ENCODE assay signal across 8 cellular contexts in genomic region chr2:154375625-154376020, GRCh38.
DNase-seq lines count a peak whose midpoint lies in the region; ATAC-seq, FAIRE-seq and TF ChIP-seq lines count a peak whose summit lies in the region.

No MANE protein-coding gene starts in this region.

- POLR2A ChIA-PET in A549 (lab: Yijun Ruan, JAX): interaction anchor here (0.6 to 1.1 kb wide), 2 partner anchors 504 to 966 kb away, joined by 5 to 7 read pairs; partner anchors contain the start of gene GALNT13
- POLR2A ChIA-PET in HCT116 (lab: Charles Lee): no interaction called here

- DNase-seq in A549 (ENCODE audit: low read depth in 1 of 2, low spot score in 1 of 2): peak; percentile 9 to 69
- peak; percentile 56 for DNase-seq in HCT116 (ENCODE audit: low read depth, low spot score)
- peak; percentile 90 for DNase-seq in NCI-H748 (lab: John Stamatoyannopoulos, UW; ENCODE audit: unreplicated experiment)
- no peak for DNase-seq in coronary artery (ENCODE audit: low spot score)
- DNase-seq in natural killer cell: no peak
- no peak for DNase-seq in activated CD4-positive, alpha-beta T cell treated with anti-CD3 and anti-CD28 coated beads, Interleukin-2, amount 10 ng/mL, durations not matched to agents 24 days and 14 days
- no peak for DNase-seq in UCSD-AML1 (lab: John Stamatoyannopoulos, UW; ENCODE audit: unreplicated experiment)

- H3K9ac ChIP-seq in HCT116 (ENCODE audit: low read length): no peak overlapping the region

- peak overlapping the region in 2 of 3 experiments; percentile 53 for H3K4me3 Mint-ChIP-seq in nephron
- H3K4me3 Mint-ChIP-seq in natural killer cell: no peak overlapping the region
- no peak overlapping the region for H3K4me3 Mint-ChIP-seq in activated CD4-positive, alpha-beta T cell treated with anti-CD3 and anti-CD28 coated beads, Interleukin-2, amount 10 ng/mL, durations not matched to agents 24 days and 14 days

- no peaks in the 10 kb centered on the region for H3K4me1 ChIP-seq in A549
- no peaks in the 10 kb centered on the region for H3K4me1 ChIP-seq in HCT116 (ENCODE audit: control insufficient read depth in 1 of 2, insufficient read depth in 2 of 2, low read length in 2 of 2)

- 3% methylated on average over 7 of the region's 8 CpGs for WGBS in A549 (ENCODE audit: missing lambda C conversion rate)

- 0 out of 6 replicates have a peak overlapping the region, but pooled peaks of 1 of the 2 experiments have one; percentile 49 for H3K27ac ChIP-seq in A549
- H3K27ac ChIP-seq in HCT116 (ENCODE audit: low read depth, low read length): no peak overlapping the region
- no peak overlapping the region for H3K27ac ChIP-seq in coronary artery

- TF ChIP-seq CTCF in A549 (IDR thresholded peaks at IDR 0.05): peak; percentile 79
- peak; percentile 25 to 58 (median 48); a peak in 4 of 6 replicates for TF ChIP-seq CTCF in HCT116 (IDR thresholded peaks at IDR 0.05 in 2 of 3, conservative IDR thresholded peaks at IDR 0.05 in 1 of 3; ENCODE audit: borderline replicate concordance in 1 of 3, insufficient read depth in 1 of 3, low read depth in 2 of 3, low read length in 2 of 3)
- TF ChIP-seq CTCF in coronary artery (IDR thresholded peaks at IDR 0.05): no peak
- peak; percentile 54 to 65 (median 56) for TF ChIP-seq CTCF in nephron (IDR thresholded peaks at IDR 0.05; ENCODE audit: unreplicated experiment in 3 of 3)
- no peak for TF ChIP-seq CTCF in natural killer cell (IDR thresholded peaks at IDR 0.05)

- RAD21 ChIA-PET in HCT116 (lab: Charles Lee; ENCODE audit: low non-redundant PET in 1 of 2, low total read pairs in 2 of 2, uncharacterized antibody in 2 of 2, unreplicated experiment in 2 of 2): no interaction called here

- H3K27me3 Mint-ChIP-seq in nephron (ENCODE audit: low read depth) (peaks cover 7% of the 10 kb centered on the region), natural killer cell (ENCODE audit: low read depth in 2 of 2) (no peaks in the 10 kb centered on the region)
- no peaks in the 10 kb centered on the region for H3K27me3 Mint-ChIP-seq in activated CD4-positive, alpha-beta T cell treated with anti-CD3 and anti-CD28 coated beads, Interleukin-2, amount 10 ng/mL, durations not matched to agents 24 days and 14 days

- no peaks in the 10 kb centered on the region for H3K36me3 Mint-ChIP-seq in nephron (ENCODE audit: low read depth)
- H3K36me3 Mint-ChIP-seq in natural killer cell: peaks cover 6% of the 10 kb centered on the region
- H3K36me3 Mint-ChIP-seq in activated CD4-positive, alpha-beta T cell treated with anti-CD3 and anti-CD28 coated beads, Interleukin-2, amount 10 ng/mL, durations not matched to agents 24 days and 14 days (ENCODE audit: low read depth): no peaks in the 10 kb centered on the region

- H2AFZ ChIP-seq in HCT116 (ENCODE audit: low read depth, low read length, poor library complexity, severe bottlenecking): peak overlapping the region; percentile 24

- peak; percentile 80 to 91 for ATAC-seq in A549
- ATAC-seq in HCT116: peak; percentile 80
- ATAC-seq in natural killer cell: no peak

- no peaks in the 10 kb centered on the region for H4K20me1 ChIP-seq in HCT116 (ENCODE audit: insufficient read depth)

- BruUV-seq in HCT116 (replicated peaks; lab: Mats Ljungman, UMichigan): no TSS peak

- no peaks in the 10 kb centered on the region for H3K27me3 ChIP-seq in HCT116 (ENCODE audit: insufficient read depth, low read length)

- H3K79me2 ChIP-seq in HCT116 (ENCODE audit: insufficient read depth, low read length): no peaks in the 10 kb centered on the region

- H3K27ac Mint-ChIP-seq in nephron (no peak overlapping the region), natural killer cell (no peak overlapping the region)
- no peak overlapping the region for H3K27ac Mint-ChIP-seq in activated CD4-positive, alpha-beta T cell treated with anti-CD3 and anti-CD28 coated beads, Interleukin-2, amount 10 ng/mL, durations not matched to agents 24 days and 14 days

- H3K4me1 Mint-ChIP-seq in nephron: no peaks in the 10 kb centered on the region
- H3K4me1 Mint-ChIP-seq in natural killer cell: no peaks in the 10 kb centered on the region
- no peaks in the 10 kb centered on the region for H3K4me1 Mint-ChIP-seq in activated CD4-positive, alpha-beta T cell treated with anti-CD3 and anti-CD28 coated beads, Interleukin-2, amount 10 ng/mL, durations not matched to agents 24 days and 14 days

- H3K9me3 Mint-ChIP-seq in nephron (no peaks in the 10 kb centered on the region), natural killer cell (peaks cover 4 to 8% of the 10 kb centered on the region in 2 donors)
- no peaks in the 10 kb centered on the region for H3K9me3 Mint-ChIP-seq in activated CD4-positive, alpha-beta T cell treated with anti-CD3 and anti-CD28 coated beads, Interleukin-2, amount 10 ng/mL, durations not matched to agents 24 days and 14 days

- TF ChIP-seq RAD21 in A549 (conservative IDR thresholded peaks at IDR 0.05 in 1 of 2, IDR thresholded peaks at IDR 0.05 in 1 of 2) (peak; percentile 77 to 91), HCT116 (IDR thresholded peaks at IDR 0.05; ENCODE audit: low read depth) (peak; percentile 74)

- intact Hi-C loops in HCT116 (cut with micrococcal nuclease): loop anchor here (1.0 to 10.0 kb wide), 7 partner anchors 503 to 1621 kb away; partner anchors contain the start of genes GALNT13 and RPRM
- intact Hi-C loops in natural killer cell (cut with micrococcal nuclease): no loop called here
- intact Hi-C loops in activated CD4-positive, alpha-beta T cell treated with anti-CD3 and anti-CD28 coated beads, Interleukin-2, amount 10 ng/mL, durations not matched to agents 24 days and 14 days (cut with micrococcal nuclease): no loop called here

- TF ChIP-seq POLR2A in A549 (IDR thresholded peaks at IDR 0.05; ENCODE audit: low read length): no peak
- TF ChIP-seq POLR2A in HCT116 (IDR thresholded peaks at IDR 0.05; ENCODE audit: borderline replicate concordance, extremely low read depth, insufficient read depth, insufficient read length): no peak

- CTCF ChIA-PET in A549 (lab: Yijun Ruan, JAX): interaction anchor here (0.6 to 3.7 kb wide), 24 partner anchors 9 to 1499 kb away, joined by 3 to 36 read pairs (median 4); partner anchors contain the start of gene GALNT13
- CTCF ChIA-PET in HCT116 (lab: Charles Lee): interaction anchor here (1.2 to 2.3 kb wide), 8 partner anchors 180 to 1515 kb away, joined by 3 to 11 read pairs (median 5); no protein-coding TSS in a partner anchor

- no peak for FAIRE-seq in A549 (lab: Jason Lieb, UNC)

- no peaks in the 10 kb centered on the region for H3K36me3 ChIP-seq in HCT116 (ENCODE audit: control insufficient read depth in 1 of 2, insufficient read depth in 2 of 2, low read length in 2 of 2)

- no peaks in the 10 kb centered on the region for H3K9me2 ChIP-seq in HCT116 (ENCODE audit: insufficient read depth)

- H3K4me3 ChIP-seq in A549 (peak overlapping the region; percentile 26; the same call in 1 of the 3 replicates), HCT116 (replicated peaks in 1 of 2; ENCODE audit: low read depth in 1 of 2, low read length in 2 of 2) (no peak overlapping the region), coronary artery (peak overlapping the region; percentile 17)

- peak overlapping the region; percentile 67 for H3K4me2 ChIP-seq in A549
- no peak overlapping the region for H3K4me2 ChIP-seq in HCT116 (ENCODE audit: low read length)

- no peaks in the 10 kb centered on the region for H3K9me3 ChIP-seq in A549
- no peaks in the 10 kb centered on the region for H3K9me3 ChIP-seq in HCT116 (ENCODE audit: control insufficient read depth in 1 of 2, insufficient read depth in 1 of 2, low read depth in 1 of 2, low read length in 2 of 2)

- no peak for TF ChIP-seq EP300 in A549 (IDR thresholded peaks at IDR 0.05)

TF ChIP-seq in A549, 52 proteins besides CTCF, POLR2A, EP300 and RAD21:
- no peak for TF ChIP-seq ZC3H11A (IDR thresholded peaks at IDR 0.05)
- peak; percentile 87 for TF ChIP-seq SMC3 (IDR thresholded peaks at IDR 0.05)

TF ChIP-seq in HCT116, 20 proteins besides CTCF, POLR2A, EP300 and RAD21 (continues in another document):
- TF ChIP-seq ZNF274 (IDR thresholded peaks at IDR 0.05; ENCODE audit: low read depth, low read length) (no peak), ATF3 (IDR thresholded peaks at IDR 0.05) (no peak), ZFX (IDR thresholded peaks at IDR 0.05) (no peak), EZH2 (IDR thresholded peaks at IDR 0.05) (no peak), FOSL1 (IDR thresholded peaks at IDR 0.05; ENCODE audit: low read depth) (no peak), CEBPB (IDR thresholded peaks at IDR 0.05; ENCODE audit: low read depth) (no peak), REST (IDR thresholded peaks at IDR 0.05; ENCODE audit: low read depth) (no peak), TCF7L2 (IDR thresholded peaks at IDR 0.05; ENCODE audit: borderline replicate concordance, extremely low read depth, insufficient read depth, insufficient read length) (no peak), JUND (IDR thresholded peaks at IDR 0.05) (no peak)

Comparison
In these comparisons a context has a peak if more than half of its experiments do, and no peak if none do; other contexts are left out.
1. ATAC-seq: peak in A549 (2 of 2) and HCT116 (single experiment); none in natural killer cell (0 of 3).
2. DNase-seq: peak in A549 (2 of 2), HCT116 (single experiment) and NCI-H748 (single experiment); none in coronary artery (single experiment), natural killer cell (single experiment), activated CD4-positive, alpha-beta T cell treated with anti-CD3 and anti-CD28 coated beads, Interleukin-2, amount 10 ng/mL, durations not matched to agents 24 days and 14 days (single experiment) and UCSD-AML1 (single experiment).
3. H3K4me3 ChIP-seq: peak in A549 (single experiment) and coronary artery (single experiment); none in HCT116 (0 of 2).
4. CTCF ChIP-seq: peak in A549 (single experiment), HCT116 (3 of 3) and nephron (3 of 3); none in coronary artery (single experiment) and natural killer cell (single experiment).
5. H3K4me3 Mint-ChIP-seq: peak in nephron (2 of 3); none in natural killer cell (single experiment) and activated CD4-positive, alpha-beta T cell treated with anti-CD3 and anti-CD28 coated beads, Interleukin-2, amount 10 ng/mL, durations not matched to agents 24 days and 14 days (single experiment).
6. Of the 6 proteins assayed by ChIP-seq in both A549 and HCT116: peak only in A549: none; only in HCT116: none; in both: CTCF and RAD21; in neither: 4.